ENCODE assay signal across 12 cellular contexts in genomic region chr1:160836981-160837557, GRCh38. TPM values are rescaled to one million over a fixed set of nuclear protein-coding genes. Genes with fewer than 3 reads are reported as not detected.
DNase-seq lines count a peak whose midpoint lies in the region; ATAC-seq and TF ChIP-seq lines count a peak whose summit lies in the region.
"Had no signal": no experiment of that assay in that cellular context is flagged by ENCODE, and none has a peak within 500 bp of the region (broad histone marks: within the 10 kb centered on the region; RNA-seq: fewer than 3 reads in every experiment).

No MANE protein-coding gene starts in this region.

- no peaks in the 10 kb centered on the region for H3K27me3 Mint-ChIP-seq in activated CD8-positive, alpha-beta T cell treated with anti-CD3 and anti-CD28 coated beads for 36 hours

- no peaks in the 10 kb centered on the region for H3K36me3 Mint-ChIP-seq in activated CD8-positive, alpha-beta T cell treated with anti-CD3 and anti-CD28 coated beads for 36 hours (ENCODE audit: low read depth)

- H3K36me3 ChIP-seq in left ventricle myocardium inferior, result no peaks in the 10 kb centered on the region
- no peaks in the 10 kb centered on the region for H3K36me3 ChIP-seq in mesodermal cell (ENCODE audit: control insufficient read depth, insufficient read depth, low read length)

- H3K27me3 ChIP-seq in left ventricle myocardium inferior (ENCODE audit: low read depth), result peaks cover 18% of the 10 kb centered on the region

- H3K4me1 ChIP-seq in left ventricle myocardium inferior (peaks cover 15% of the 10 kb centered on the region), mesodermal cell (ENCODE audit: control insufficient read depth, insufficient read depth, low read length, poor library complexity, severe bottlenecking) (peaks cover 19% of the 10 kb centered on the region)

- H3K27ac ChIP-seq in left ventricle myocardium inferior (replicated peaks), result peak overlapping the region; percentile 9
- H3K27ac ChIP-seq in mesodermal cell (ENCODE audit: low read depth, low read length, severe bottlenecking), result peak overlapping the region; percentile 80
- H3K27ac ChIP-seq: VCaP had no signal

- no peak overlapping the region for H3K4me3 ChIP-seq in left ventricle myocardium inferior
- H3K4me3 ChIP-seq in mesodermal cell (ENCODE audit: extremely low read depth, insufficient read depth, low read length, poor library complexity, severe bottlenecking), result no peak overlapping the region

- CTCF ChIA-PET in activated CD8-positive, alpha-beta T cell treated with anti-CD3 and anti-CD28 coated beads for 36 hours (lab: Charles Lee), result interaction anchor here (0.7 to 12.6 kb wide), 29 partner anchors 10 to 316 kb away, joined by 3 to 298 read pairs (median 5); partner anchors contain the start of genes CD48, ITLN1, ITLN2 and KLHDC9

- peak overlapping the region; percentile 99 for H3K27ac Mint-ChIP-seq in activated CD8-positive, alpha-beta T cell treated with anti-CD3 and anti-CD28 coated beads for 36 hours
- H3K27ac Mint-ChIP-seq: nephron had no signal

- no peak for TF ChIP-seq CTCF in left ventricle myocardium inferior (IDR thresholded peaks at IDR 0.05; ENCODE audit: borderline replicate concordance)
- TF ChIP-seq CTCF in activated CD8-positive, alpha-beta T cell treated with anti-CD3 and anti-CD28 coated beads for 36 hours (IDR thresholded peaks at IDR 0.05), result no peak

- POLR2A ChIA-PET in activated CD8-positive, alpha-beta T cell treated with anti-CD3 and anti-CD28 coated beads for 36 hours (lab: Charles Lee), result interaction anchor here (0.5 to 2.3 kb wide), 24 partner anchors 9 to 494 kb away, joined by 3 to 10 read pairs (median 4); partner anchors contain the start of genes LY9 and NCSTN

- DNase-seq in left ventricle myocardium inferior, result no peak
- DNase-seq in Right ventricle myocardium inferior (ENCODE audit: missing footprints), result no peak
- DNase-seq in activated CD8-positive, alpha-beta T cell treated with anti-CD3 and anti-CD28 coated beads for 36 hours, result no peak
- no peak for DNase-seq in HuH-7 (ENCODE audit: low spot score)
- DNase-seq in SHP77 treated with DMSO at 0.1 percent for 48 hours (lab: John Stamatoyannopoulos, UW), result no peak
- DNase-seq: cortex of kidney had no signal

- no peaks in the 10 kb centered on the region for H3K9me3 Mint-ChIP-seq in activated CD8-positive, alpha-beta T cell treated with anti-CD3 and anti-CD28 coated beads for 36 hours
- H3K9me3 Mint-ChIP-seq: nephron had no signal

- intact Hi-C loops in left ventricle myocardium inferior (cut with micrococcal nuclease), result loop anchor here (10.0 kb wide), 1 partner anchor 118 kb away; the partner anchor contains the start of gene ITLN2
- intact Hi-C loops in Right ventricle myocardium inferior (cut with DNase I), result loop anchor here (5.0 kb wide), 1 partner anchor 155 kb away; no protein-coding TSS in a partner anchor
- intact Hi-C loops in activated CD8-positive, alpha-beta T cell treated with anti-CD3 and anti-CD28 coated beads for 36 hours (cut with micrococcal nuclease), result no loop called here

- H3K4me1 Mint-ChIP-seq in activated CD8-positive, alpha-beta T cell treated with anti-CD3 and anti-CD28 coated beads for 36 hours (ENCODE audit: low read depth), result peaks cover 66% of the 10 kb centered on the region
- H3K4me1 Mint-ChIP-seq: nephron had no signal

- H3K9me3 ChIP-seq in left ventricle myocardium inferior (replicated peaks) (no peaks in the 10 kb centered on the region), mesodermal cell (ENCODE audit: control insufficient read depth, low read length) (no peaks in the 10 kb centered on the region)

- ATAC-seq in Right ventricle myocardium inferior (no peak), GM18520 (IDR thresholded peaks at IDR 0.05; ENCODE audit: unreplicated experiment) (no peak), GM19328 (IDR thresholded peaks at IDR 0.05; ENCODE audit: unreplicated experiment) (no peak)
- ATAC-seq in activated CD8-positive, alpha-beta T cell treated with anti-CD3 and anti-CD28 coated beads for 36 hours, result no peak

- WGBS in mesodermal cell (ENCODE audit: insufficient coverage in 2 of 2), 2 experiments, result 91 to 93% methylated on average over 3 of the region's 4 CpGs

- peak overlapping the region; percentile 19 for H3K4me3 Mint-ChIP-seq in activated CD8-positive, alpha-beta T cell treated with anti-CD3 and anti-CD28 coated beads for 36 hours
- H3K4me3 Mint-ChIP-seq: nephron had no signal

RNA-seq across cellular contexts. Expression of gene CD244, which starts 25.6 kb away (rescaled TPM):
- total RNA-seq in left ventricle myocardium inferior (0.14 TPM), Right ventricle myocardium inferior (0.70 TPM)
- total RNA-seq in activated CD8-positive, alpha-beta T cell treated with anti-CD3 and anti-CD28 coated beads for 36 hours, result 1 to 10 TPM; 1.4 to 1.8 TPM
- 1.2 TPM for polyA plus RNA-seq in mesodermal cell (2013, experiment 1 of 2)
- polyA plus RNA-seq in mesodermal cell (2013, experiment 2 of 2), result 1.2 TPM
- total RNA-seq: NCI-H460 had no signal

RNA-seq across cellular contexts. Expression of gene LY9, which starts 41.1 kb away (rescaled TPM):
- not detected for total RNA-seq in left ventricle myocardium inferior
- not detected for total RNA-seq in Right ventricle myocardium inferior
- 10 to 100 TPM; 19.1 to 19.5 TPM for total RNA-seq in activated CD8-positive, alpha-beta T cell treated with anti-CD3 and anti-CD28 coated beads for 36 hours
- polyA plus RNA-seq in mesodermal cell (2013, experiment 1 of 2), result not detected
- polyA plus RNA-seq in mesodermal cell (2013, experiment 2 of 2), result not detected
- total RNA-seq: NCI-H460 had no signal

RNA-seq across cellular contexts. Expression of gene ITLN1, which starts 47.9 kb away (rescaled TPM):
- total RNA-seq in left ventricle myocardium inferior (1.0 TPM), Right ventricle myocardium inferior (9.2 TPM)
- not detected for total RNA-seq in activated CD8-positive, alpha-beta T cell treated with anti-CD3 and anti-CD28 coated beads for 36 hours
- polyA plus RNA-seq in mesodermal cell (2013, experiment 1 of 2), result 0.29 TPM
- polyA plus RNA-seq in mesodermal cell (2013, experiment 2 of 2), result not detected
- total RNA-seq: NCI-H460 had no signal

Comparison
In these comparisons a context has a peak if more than half of its experiments do, and no peak if none do; other contexts are left out.
1. RNA of gene LY9, which starts 41.1 kb away (total RNA-seq): 19.1 to 19.5 TPM in activated CD8-positive, alpha-beta T cell treated with anti-CD3 and anti-CD28 coated beads for 36 hours; not detected in left ventricle myocardium inferior (single experiment) and not detected in Right ventricle myocardium inferior (single experiment); every median in the first group is over 10 times any median in the second.